ENCODE assay signal across 8 cellular contexts in genomic region chr11:123103326-123103980, GRCh38.
DNase-seq lines count a peak whose midpoint lies in the region; ATAC-seq and TF ChIP-seq lines count a peak whose summit lies in the region.

No MANE protein-coding gene starts in this region.

- CTCF ChIA-PET in HEK293T (lab: Yijun Ruan, JAX), result interaction anchor here (0.7 to 2.6 kb wide), 12 partner anchors 9 to 254 kb away, joined by 3 to 27 read pairs (median 5); partner anchors contain the start of gene HSPA8

- ATAC-seq in HG03135 (IDR thresholded peaks at IDR 0.05; ENCODE audit: unreplicated experiment), result no peak
- ATAC-seq in HG02588 (IDR thresholded peaks at IDR 0.05; ENCODE audit: unreplicated experiment), result no peak

- peak; percentile 51 for TF ChIP-seq CTCF in foreskin fibroblast (IDR thresholded peaks at IDR 0.05; ENCODE audit: low read depth, low read length)

- no peak overlapping the region for H3K4me3 ChIP-seq in foreskin fibroblast (ENCODE audit: low read depth in 1 of 2, low read length in 2 of 2)

- DNase-seq in COLO829 (ENCODE audit: low spot score) (peak; percentile 44), HEK293T (ENCODE audit: extremely low spot score) (peak; percentile 62), NCI-H748 (lab: John Stamatoyannopoulos, UW; ENCODE audit: unreplicated experiment) (peak; percentile 75), foreskin fibroblast (peak; percentile 65 to 88), nucleus accumbens (lab: John Stamatoyannopoulos, UW) (peak in 46 of 56 donors; percentile 2 to 77 (median 30))
- peak; percentile 5 for DNase-seq in activated T-helper 9 cell treated with anti-CD3 and anti-CD28 coated beads, Interleukin-2, amount 50 U/mL, for 16 hours (ENCODE audit: low read depth)

- POLR2A ChIA-PET in HEK293T (lab: Yijun Ruan, JAX), result interaction anchor here (0.7 to 1.0 kb wide), 2 partner anchors 144 to 158 kb away, joined by 3 to 4 read pairs; no protein-coding TSS in a partner anchor

TF ChIP-seq in HEK293T, 16 proteins besides CTCF, POLR2A, EP300 and RAD21:
- TF ChIP-seq L3MBTL2 (conservative IDR thresholded peaks at IDR 0.05), result no peak
- no peak for TF ChIP-seq SP1 (IDR thresholded peaks at IDR 0.05)
- TF ChIP-seq CTBP1 (IDR thresholded peaks at IDR 0.05; ENCODE audit: borderline replicate concordance), result no peak
- TF ChIP-seq ZNF384 (IDR thresholded peaks at IDR 0.05), result peak; percentile 65
- no peak for TF ChIP-seq ELF4 (IDR thresholded peaks at IDR 0.05)
- no peak for TF ChIP-seq FOXK2 (IDR thresholded peaks at IDR 0.05)
- no peak for TF ChIP-seq FOXA1 (IDR thresholded peaks at IDR 0.05)
- TF ChIP-seq FOXM1 (IDR thresholded peaks at IDR 0.05; ENCODE audit: borderline replicate concordance), result no peak

Comparison
In these comparisons a context has a peak if more than half of its experiments do, and no peak if none do; other contexts are left out.
1. DNase-seq: peak in every context shown above with its lines; median percentile 76 in foreskin fibroblast; 75 in NCI-H748; 62 in HEK293T; 44 in COLO829; 30 in nucleus accumbens; 5 in activated T-helper 9 cell treated with anti-CD3 and anti-CD28 coated beads, Interleukin-2, amount 50 U/mL, for 16 hours.